Comparison of ENCODE assay signal across 1 cellular context in genomic region chr19:12884627-12884925, GRCh38.
TF ChIP-seq lines count a peak whose summit lies in the region.

No MANE protein-coding gene starts in this region.

TF ChIP-seq in K562, 482 proteins besides CTCF, POLR2A, EP300 and RAD21 (continues in another document):
- TF ChIP-seq ZNF324 (CRISPR knock-in tag; IDR thresholded peaks at IDR 0.05): peak; percentile 44; the same call in 1 of the 2 replicates
- TF ChIP-seq, protein P1, sequence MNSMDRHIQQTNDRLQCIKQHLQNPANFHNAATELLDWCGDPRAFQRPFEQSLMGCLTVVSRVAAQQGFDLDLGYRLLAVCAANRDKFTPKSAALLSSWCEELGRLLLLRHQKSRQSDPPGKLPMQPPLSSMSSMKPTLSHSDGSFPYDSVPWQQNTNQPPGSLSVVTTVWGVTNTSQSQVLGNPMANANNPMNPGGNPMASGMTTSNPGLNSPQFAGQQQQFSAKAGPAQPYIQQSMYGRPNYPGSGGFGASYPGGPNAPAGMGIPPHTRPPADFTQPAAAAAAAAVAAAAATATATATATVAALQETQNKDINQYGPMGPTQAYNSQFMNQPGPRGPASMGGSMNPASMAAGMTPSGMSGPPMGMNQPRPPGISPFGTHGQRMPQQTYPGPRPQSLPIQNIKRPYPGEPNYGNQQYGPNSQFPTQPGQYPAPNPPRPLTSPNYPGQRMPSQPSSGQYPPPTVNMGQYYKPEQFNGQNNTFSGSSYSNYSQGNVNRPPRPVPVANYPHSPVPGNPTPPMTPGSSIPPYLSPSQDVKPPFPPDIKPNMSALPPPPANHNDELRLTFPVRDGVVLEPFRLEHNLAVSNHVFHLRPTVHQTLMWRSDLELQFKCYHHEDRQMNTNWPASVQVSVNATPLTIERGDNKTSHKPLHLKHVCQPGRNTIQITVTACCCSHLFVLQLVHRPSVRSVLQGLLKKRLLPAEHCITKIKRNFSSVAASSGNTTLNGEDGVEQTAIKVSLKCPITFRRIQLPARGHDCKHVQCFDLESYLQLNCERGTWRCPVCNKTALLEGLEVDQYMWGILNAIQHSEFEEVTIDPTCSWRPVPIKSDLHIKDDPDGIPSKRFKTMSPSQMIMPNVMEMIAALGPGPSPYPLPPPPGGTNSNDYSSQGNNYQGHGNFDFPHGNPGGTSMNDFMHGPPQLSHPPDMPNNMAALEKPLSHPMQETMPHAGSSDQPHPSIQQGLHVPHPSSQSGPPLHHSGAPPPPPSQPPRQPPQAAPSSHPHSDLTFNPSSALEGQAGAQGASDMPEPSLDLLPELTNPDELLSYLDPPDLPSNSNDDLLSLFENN (IDR thresholded peaks at IDR 0.05; ENCODE audit: low read depth in 2 of 2, low read length in 2 of 2): no peak
- no peak for TF ChIP-seq TFAP4 (CRISPR knock-in tag; IDR thresholded peaks at IDR 0.05; ENCODE audit: borderline replicate concordance)
- 0 out of 4 replicates have a peak, but pooled peaks of 1 of the 2 experiments have one; percentile 3 for TF ChIP-seq SIX5 (IDR thresholded peaks at IDR 0.05; ENCODE audit: borderline replicate concordance in 1 of 2, insufficient read depth in 1 of 2, low read depth in 1 of 2, low read length in 2 of 2)
- no peak for TF ChIP-seq EWSR1 (IDR thresholded peaks at IDR 0.05; ENCODE audit: borderline replicate concordance, low read depth, partially characterized antibody)
- TF ChIP-seq FOXK1 (CRISPR knock-in tag; IDR thresholded peaks at IDR 0.05; ENCODE audit: borderline replicate concordance): no peak
- no peak for TF ChIP-seq KAT7 (CRISPR knock-in tag; IDR thresholded peaks at IDR 0.05; ENCODE audit: borderline replicate concordance)
- TF ChIP-seq, protein P2, sequence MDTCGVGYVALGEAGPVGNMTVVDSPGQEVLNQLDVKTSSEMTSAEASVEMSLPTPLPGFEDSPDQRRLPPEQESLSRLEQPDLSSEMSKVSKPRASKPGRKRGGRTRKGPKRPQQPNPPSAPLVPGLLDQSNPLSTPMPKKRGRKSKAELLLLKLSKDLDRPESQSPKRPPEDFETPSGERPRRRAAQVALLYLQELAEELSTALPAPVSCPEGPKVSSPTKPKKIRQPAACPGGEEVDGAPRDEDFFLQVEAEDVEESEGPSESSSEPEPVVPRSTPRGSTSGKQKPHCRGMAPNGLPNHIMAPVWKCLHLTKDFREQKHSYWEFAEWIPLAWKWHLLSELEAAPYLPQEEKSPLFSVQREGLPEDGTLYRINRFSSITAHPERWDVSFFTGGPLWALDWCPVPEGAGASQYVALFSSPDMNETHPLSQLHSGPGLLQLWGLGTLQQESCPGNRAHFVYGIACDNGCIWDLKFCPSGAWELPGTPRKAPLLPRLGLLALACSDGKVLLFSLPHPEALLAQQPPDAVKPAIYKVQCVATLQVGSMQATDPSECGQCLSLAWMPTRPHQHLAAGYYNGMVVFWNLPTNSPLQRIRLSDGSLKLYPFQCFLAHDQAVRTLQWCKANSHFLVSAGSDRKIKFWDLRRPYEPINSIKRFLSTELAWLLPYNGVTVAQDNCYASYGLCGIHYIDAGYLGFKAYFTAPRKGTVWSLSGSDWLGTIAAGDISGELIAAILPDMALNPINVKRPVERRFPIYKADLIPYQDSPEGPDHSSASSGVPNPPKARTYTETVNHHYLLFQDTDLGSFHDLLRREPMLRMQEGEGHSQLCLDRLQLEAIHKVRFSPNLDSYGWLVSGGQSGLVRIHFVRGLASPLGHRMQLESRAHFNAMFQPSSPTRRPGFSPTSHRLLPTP (IDR thresholded peaks at IDR 0.05; ENCODE audit: borderline replicate concordance, extremely low read depth, insufficient read length): no peak
- TF ChIP-seq FOXJ2 (tag; IDR thresholded peaks at IDR 0.05): no peak
- TF ChIP-seq, protein P3, sequence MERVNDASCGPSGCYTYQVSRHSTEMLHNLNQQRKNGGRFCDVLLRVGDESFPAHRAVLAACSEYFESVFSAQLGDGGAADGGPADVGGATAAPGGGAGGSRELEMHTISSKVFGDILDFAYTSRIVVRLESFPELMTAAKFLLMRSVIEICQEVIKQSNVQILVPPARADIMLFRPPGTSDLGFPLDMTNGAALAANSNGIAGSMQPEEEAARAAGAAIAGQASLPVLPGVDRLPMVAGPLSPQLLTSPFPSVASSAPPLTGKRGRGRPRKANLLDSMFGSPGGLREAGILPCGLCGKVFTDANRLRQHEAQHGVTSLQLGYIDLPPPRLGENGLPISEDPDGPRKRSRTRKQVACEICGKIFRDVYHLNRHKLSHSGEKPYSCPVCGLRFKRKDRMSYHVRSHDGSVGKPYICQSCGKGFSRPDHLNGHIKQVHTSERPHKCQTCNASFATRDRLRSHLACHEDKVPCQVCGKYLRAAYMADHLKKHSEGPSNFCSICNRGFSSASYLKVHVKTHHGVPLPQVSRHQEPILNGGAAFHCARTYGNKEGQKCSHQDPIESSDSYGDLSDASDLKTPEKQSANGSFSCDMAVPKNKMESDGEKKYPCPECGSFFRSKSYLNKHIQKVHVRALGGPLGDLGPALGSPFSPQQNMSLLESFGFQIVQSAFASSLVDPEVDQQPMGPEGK (CRISPR knock-in tag; IDR thresholded peaks at IDR 0.05; ENCODE audit: borderline replicate concordance): no peak
- TF ChIP-seq MCM3 (IDR thresholded peaks at IDR 0.05): no peak
- no peak for TF ChIP-seq CREB1 (IDR thresholded peaks at IDR 0.05)
- TF ChIP-seq CREB1 (CRISPR knock-in tag; IDR thresholded peaks at IDR 0.05): 0 out of 2 replicates have a peak, but pooled peaks have one; percentile 10
- TF ChIP-seq HDAC1 (IDR thresholded peaks at IDR 0.05): 0 out of 4 replicates have a peak, but pooled peaks of 1 of the 2 experiments have one; percentile 62
- 0 out of 4 replicates have a peak, but pooled peaks of 1 of the 2 experiments have one; percentile 37 for TF ChIP-seq ARNT (IDR thresholded peaks at IDR 0.05)
- no peak for TF ChIP-seq CREBBP (IDR thresholded peaks at IDR 0.05; ENCODE audit: low read depth, low read length)
- TF ChIP-seq ZBTB2 (IDR thresholded peaks at IDR 0.05): peak; percentile 11; the same call in 1 of the 2 replicates
- TF ChIP-seq ZNF41 (CRISPR knock-in tag; conservative IDR thresholded peaks at IDR 0.05): no peak
- TF ChIP-seq ETV1 (tag; conservative IDR thresholded peaks at IDR 0.05; ENCODE audit: low read depth): peak; percentile 79
- TF ChIP-seq TEAD4 (IDR thresholded peaks at IDR 0.05; ENCODE audit: low read length): 0 out of 2 replicates have a peak, but pooled peaks have one; percentile 5
- TF ChIP-seq TEAD4 (CRISPR knock-in tag; IDR thresholded peaks at IDR 0.05; ENCODE audit: borderline replicate concordance): no peak
- TF ChIP-seq NKRF (IDR thresholded peaks at IDR 0.05; ENCODE audit: borderline replicate concordance): 0 out of 2 replicates have a peak, but pooled peaks have one; percentile 13
- TF ChIP-seq ZNF830 (CRISPR knock-in tag; IDR thresholded peaks at IDR 0.05): 0 out of 2 replicates have a peak, but pooled peaks have one; percentile 17
- no peak for TF ChIP-seq MTA1 (IDR thresholded peaks at IDR 0.05; ENCODE audit: borderline replicate concordance)
- peak; percentile 67; the same call in 1 of the 2 replicates for TF ChIP-seq ZNF668 (CRISPR knock-in tag; IDR thresholded peaks at IDR 0.05)
- TF ChIP-seq, protein P4, sequence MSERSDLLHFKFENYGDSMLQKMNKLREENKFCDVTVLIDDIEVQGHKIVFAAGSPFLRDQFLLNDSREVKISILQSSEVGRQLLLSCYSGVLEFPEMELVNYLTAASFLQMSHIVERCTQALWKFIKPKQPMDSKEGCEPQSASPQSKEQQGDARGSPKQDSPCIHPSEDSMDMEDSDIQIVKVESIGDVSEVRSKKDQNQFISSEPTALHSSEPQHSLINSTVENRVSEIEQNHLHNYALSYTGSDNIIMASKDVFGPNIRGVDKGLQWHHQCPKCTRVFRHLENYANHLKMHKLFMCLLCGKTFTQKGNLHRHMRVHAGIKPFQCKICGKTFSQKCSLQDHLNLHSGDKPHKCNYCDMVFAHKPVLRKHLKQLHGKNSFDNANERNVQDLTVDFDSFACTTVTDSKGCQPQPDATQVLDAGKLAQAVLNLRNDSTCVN (CRISPR knock-in tag; IDR thresholded peaks at IDR 0.05): no peak
- 0 out of 2 replicates have a peak, but pooled peaks have one; percentile 11 for TF ChIP-seq LCOR (CRISPR knock-in tag; IDR thresholded peaks at IDR 0.05)
- peak; percentile 31 for TF ChIP-seq BRD9 (IDR thresholded peaks at IDR 0.05; ENCODE audit: low read depth, partially characterized antibody)
- TF ChIP-seq, protein P5, sequence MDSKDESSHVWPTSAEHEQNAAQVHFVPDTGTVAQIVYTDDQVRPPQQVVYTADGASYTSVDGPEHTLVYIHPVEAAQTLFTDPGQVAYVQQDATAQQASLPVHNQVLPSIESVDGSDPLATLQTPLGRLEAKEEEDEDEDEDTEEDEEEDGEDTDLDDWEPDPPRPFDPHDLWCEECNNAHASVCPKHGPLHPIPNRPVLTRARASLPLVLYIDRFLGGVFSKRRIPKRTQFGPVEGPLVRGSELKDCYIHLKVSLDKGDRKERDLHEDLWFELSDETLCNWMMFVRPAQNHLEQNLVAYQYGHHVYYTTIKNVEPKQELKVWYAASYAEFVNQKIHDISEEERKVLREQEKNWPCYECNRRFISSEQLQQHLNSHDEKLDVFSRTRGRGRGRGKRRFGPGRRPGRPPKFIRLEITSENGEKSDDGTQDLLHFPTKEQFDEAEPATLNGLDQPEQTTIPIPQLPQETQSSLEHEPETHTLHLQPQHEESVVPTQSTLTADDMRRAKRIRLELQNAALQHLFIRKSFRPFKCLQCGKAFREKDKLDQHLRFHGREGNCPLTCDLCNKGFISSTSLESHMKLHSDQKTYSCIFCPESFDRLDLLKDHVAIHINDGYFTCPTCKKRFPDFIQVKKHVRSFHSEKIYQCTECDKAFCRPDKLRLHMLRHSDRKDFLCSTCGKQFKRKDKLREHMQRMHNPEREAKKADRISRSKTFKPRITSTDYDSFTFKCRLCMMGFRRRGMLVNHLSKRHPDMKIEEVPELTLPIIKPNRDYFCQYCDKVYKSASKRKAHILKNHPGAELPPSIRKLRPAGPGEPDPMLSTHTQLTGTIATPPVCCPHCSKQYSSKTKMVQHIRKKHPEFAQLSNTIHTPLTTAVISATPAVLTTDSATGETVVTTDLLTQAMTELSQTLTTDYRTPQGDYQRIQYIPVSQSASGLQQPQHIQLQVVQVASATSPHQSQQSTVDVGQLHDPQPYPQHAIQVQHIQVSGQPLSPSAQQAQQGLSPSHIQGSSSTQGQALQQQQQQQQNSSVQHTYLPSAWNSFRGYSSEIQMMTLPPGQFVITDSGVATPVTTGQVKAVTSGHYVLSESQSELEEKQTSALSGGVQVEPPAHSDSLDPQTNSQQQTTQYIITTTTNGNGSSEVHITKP (IDR thresholded peaks at IDR 0.05; ENCODE audit: partially characterized antibody): peak; percentile 33
- TF ChIP-seq PCBP1 (IDR thresholded peaks at IDR 0.05; ENCODE audit: low read depth, low read length, poor library complexity, severe bottlenecking): no peak
- TF ChIP-seq HBP1 (CRISPR knock-in tag; IDR thresholded peaks at IDR 0.05): no peak
